Comparison of ENCODE assay signal across 11 cellular contexts in genomic region chr14:68269136-68269535, GRCh38.
DNase-seq lines count a peak whose midpoint lies in the region; ATAC-seq and TF ChIP-seq lines count a peak whose summit lies in the region.
"Had no signal": no experiment of that assay in that cellular context is flagged by ENCODE, and none has a peak within 500 bp of the region (broad histone marks: within the 10 kb centered on the region; RNA-seq: fewer than 3 reads in every experiment).

No MANE protein-coding gene starts in this region.

- no peaks in the 10 kb centered on the region for H3K36me3 Mint-ChIP-seq in natural killer cell treated with Interleukin-12 subunit alpha and Interleukin-12 subunit beta and Interleukin-15 and Interleukin-18, amount 100 ng/mL, for 72 hours
- no peaks in the 10 kb centered on the region for H3K36me3 Mint-ChIP-seq in activated CD8-positive, alpha-beta memory T cell treated with anti-CD3 and anti-CD28 coated beads, Interleukin-2, amount 10 ng/mL, durations not matched to agents 7 days and 5 days

- H3K9me3 Mint-ChIP-seq in natural killer cell treated with Interleukin-12 subunit alpha and Interleukin-12 subunit beta and Interleukin-15 and Interleukin-18, amount 100 ng/mL, for 72 hours, result peaks cover 3% of the 10 kb centered on the region
- H3K9me3 Mint-ChIP-seq in activated CD8-positive, alpha-beta memory T cell treated with anti-CD3 and anti-CD28 coated beads, Interleukin-2, amount 10 ng/mL, durations not matched to agents 7 days and 5 days (ENCODE audit: low read depth), result no peaks in the 10 kb centered on the region

- intact Hi-C loops in Right ventricle myocardium inferior (cut with DNase I), result no loop called here

- peaks cover 41 to 43% of the 10 kb centered on the region in 2 donors for H3K4me1 Mint-ChIP-seq in natural killer cell treated with Interleukin-12 subunit alpha and Interleukin-12 subunit beta and Interleukin-15 and Interleukin-18, amount 100 ng/mL, for 72 hours (ENCODE audit: low read depth in 2 of 2)
- H3K4me1 Mint-ChIP-seq in activated CD8-positive, alpha-beta memory T cell treated with anti-CD3 and anti-CD28 coated beads, Interleukin-2, amount 10 ng/mL, durations not matched to agents 7 days and 5 days, result peaks cover 26% of the 10 kb centered on the region

- H3K27ac Mint-ChIP-seq in natural killer cell treated with Interleukin-12 subunit alpha and Interleukin-12 subunit beta and Interleukin-15 and Interleukin-18, amount 100 ng/mL, for 72 hours, result peak overlapping the region; percentile 63 to 88
- no peak overlapping the region for H3K27ac Mint-ChIP-seq in activated CD8-positive, alpha-beta memory T cell treated with anti-CD3 and anti-CD28 coated beads, Interleukin-2, amount 10 ng/mL, durations not matched to agents 7 days and 5 days

- in situ Hi-C loops in astrocyte of the spinal cord (cut with HindIII; ENCODE audit: low sequenced_read_pairs), result no loop called here

- peak overlapping the region; percentile 60 for H3K4me3 Mint-ChIP-seq in natural killer cell treated with Interleukin-12 subunit alpha and Interleukin-12 subunit beta and Interleukin-15 and Interleukin-18, amount 100 ng/mL, for 72 hours
- H3K4me3 Mint-ChIP-seq in activated CD8-positive, alpha-beta memory T cell treated with anti-CD3 and anti-CD28 coated beads, Interleukin-2, amount 10 ng/mL, durations not matched to agents 7 days and 5 days, result no peak overlapping the region

- H3K4me1 ChIP-seq in right atrium auricular region, result peaks cover 0 to 12% of the 10 kb centered on the region in 2 donors

- H3K9me3 ChIP-seq in right atrium auricular region, result no peaks in the 10 kb centered on the region

- H3K36me3 ChIP-seq in right atrium auricular region, result no peaks in the 10 kb centered on the region

- no peaks in the 10 kb centered on the region for H3K27me3 ChIP-seq in right atrium auricular region

- POLR2A ChIA-PET in HEK293T (lab: Yijun Ruan, JAX), result no interaction called here

- no peak overlapping the region for H3K4me3 ChIP-seq in right atrium auricular region
- no peak overlapping the region for H3K4me3 ChIP-seq in astrocyte of the spinal cord (ENCODE audit: low read depth, low read length)

- TF ChIP-seq CTCF in right atrium auricular region (IDR thresholded peaks at IDR 0.05), result no peak
- no peak for TF ChIP-seq CTCF in astrocyte of the spinal cord (IDR thresholded peaks at IDR 0.05; ENCODE audit: low read depth, low read length)

- peak overlapping the region; percentile 2 to 43 for H3K27ac ChIP-seq in right atrium auricular region

- ATAC-seq in Right ventricle myocardium inferior (no peak), GM21367 (IDR thresholded peaks at IDR 0.05; ENCODE audit: unreplicated experiment) (no peak)
- ATAC-seq in natural killer cell treated with Interleukin-12 subunit alpha and Interleukin-12 subunit beta and Interleukin-15 and Interleukin-18, amount 100 ng/mL, for 72 hours, result peak; percentile 76 to 87
- ATAC-seq in activated CD8-positive, alpha-beta memory T cell treated with anti-CD3 and anti-CD28 coated beads, Interleukin-2, amount 10 ng/mL, durations not matched to agents 7 days and 5 days, result no peak

- no peak for DNase-seq in right atrium auricular region (ENCODE audit: low spot score)
- no peak for DNase-seq in Right ventricle myocardium inferior (ENCODE audit: missing footprints)
- peak; percentile 22 for DNase-seq in astrocyte of the spinal cord (ENCODE audit: low read depth, low spot score)
- peak; percentile 65 for DNase-seq in natural killer cell treated with Interleukin-12 subunit alpha and Interleukin-12 subunit beta and Interleukin-15 and Interleukin-18, amount 100 ng/mL, for 72 hours (ENCODE audit: low spot score)
- no peak for DNase-seq in activated CD8-positive, alpha-beta memory T cell treated with anti-CD3 and anti-CD28 coated beads, Interleukin-2, amount 10 ng/mL, durations not matched to agents 7 days and 5 days
- no peak for DNase-seq in C1 segment of cervical spinal cord (lab: John Stamatoyannopoulos, UW)
- no peak for DNase-seq in HEK293T (ENCODE audit: extremely low spot score)
- DNase-seq: H7, NCI-H524, occipital lobe had no signal

- CTCF ChIA-PET in activated CD8-positive, alpha-beta memory T cell treated with anti-CD3 and anti-CD28 coated beads, Interleukin-2, amount 10 ng/mL, durations not matched to agents 7 days and 5 days (lab: Charles Lee), result interaction anchor here (0.6 to 1.4 kb wide), 2 partner anchors 61 to 547 kb away, joined by 3 to 4 read pairs; no protein-coding TSS in a partner anchor
- CTCF ChIA-PET in HEK293T (lab: Yijun Ruan, JAX), result no interaction called here

- no peaks in the 10 kb centered on the region for H3K27me3 Mint-ChIP-seq in natural killer cell treated with Interleukin-12 subunit alpha and Interleukin-12 subunit beta and Interleukin-15 and Interleukin-18, amount 100 ng/mL, for 72 hours
- no peaks in the 10 kb centered on the region for H3K27me3 Mint-ChIP-seq in activated CD8-positive, alpha-beta memory T cell treated with anti-CD3 and anti-CD28 coated beads, Interleukin-2, amount 10 ng/mL, durations not matched to agents 7 days and 5 days

TF ChIP-seq in HEK293T, 16 proteins besides CTCF, POLR2A, EP300 and RAD21:
- TF ChIP-seq ZNF384 (IDR thresholded peaks at IDR 0.05) (no peak), FOXA1 (IDR thresholded peaks at IDR 0.05) (no peak), BHLHE40 (IDR thresholded peaks at IDR 0.05; ENCODE audit: borderline replicate concordance) (no peak), L3MBTL2 (conservative IDR thresholded peaks at IDR 0.05) (no peak), FOXK2 (IDR thresholded peaks at IDR 0.05) (no peak), TARDBP (IDR thresholded peaks at IDR 0.05) (no peak), ARNT (IDR thresholded peaks at IDR 0.05) (no peak)

Comparison
In these comparisons a context has a peak if more than half of its experiments do, and no peak if none do; other contexts are left out.
1. DNase-seq: peak in astrocyte of the spinal cord (single experiment) and natural killer cell treated with Interleukin-12 subunit alpha and Interleukin-12 subunit beta and Interleukin-15 and Interleukin-18, amount 100 ng/mL, for 72 hours (single experiment); none in right atrium auricular region (single experiment), Right ventricle myocardium inferior (single experiment), activated CD8-positive, alpha-beta memory T cell treated with anti-CD3 and anti-CD28 coated beads, Interleukin-2, amount 10 ng/mL, durations not matched to agents 7 days and 5 days (single experiment), C1 segment of cervical spinal cord (0 of 14) and HEK293T (single experiment).
2. ATAC-seq: peak in natural killer cell treated with Interleukin-12 subunit alpha and Interleukin-12 subunit beta and Interleukin-15 and Interleukin-18, amount 100 ng/mL, for 72 hours (2 of 2); none in Right ventricle myocardium inferior (single experiment), activated CD8-positive, alpha-beta memory T cell treated with anti-CD3 and anti-CD28 coated beads, Interleukin-2, amount 10 ng/mL, durations not matched to agents 7 days and 5 days (single experiment) and GM21367 (single experiment).